In genomic region chr2:189171956-189172609, GRCh38 we compare ENCODE assay signal across 18 cellular contexts. TPM values are rescaled to one million over a fixed set of nuclear protein-coding genes. Genes with fewer than 3 reads are reported as not detected.
DNase-seq lines count a peak whose midpoint lies in the region; ATAC-seq and TF ChIP-seq lines count a peak whose summit lies in the region.
"Had no signal": no experiment of that assay in that cellular context is flagged by ENCODE, and none has a peak within 500 bp of the region (broad histone marks: within the 10 kb centered on the region; RNA-seq: fewer than 3 reads in every experiment).

No MANE protein-coding gene starts in this region.

- no peaks in the 10 kb centered on the region for H3K9me2 ChIP-seq in GM23248 (ENCODE audit: insufficient read depth)

- H3K27me3 ChIP-seq in GM23248 (replicated peaks; ENCODE audit: insufficient read depth) (no peaks in the 10 kb centered on the region), smooth muscle cell (ENCODE audit: low read depth) (no peaks in the 10 kb centered on the region)

- TF ChIP-seq CTCF in smooth muscle cell (IDR thresholded peaks at IDR 0.05; ENCODE audit: borderline replicate concordance, insufficient read depth, poor library complexity, severe bottlenecking), result peak; percentile 12

- H3K27ac ChIP-seq in GM23248, result peak overlapping the region; percentile 31; the same call in 1 of the 2 replicates
- 0 out of 2 replicates have a peak overlapping the region, but pooled peaks have one; percentile 28 for H3K27ac ChIP-seq in SK-N-MC
- peak overlapping the region; percentile 52 for H3K27ac ChIP-seq in smooth muscle cell (ENCODE audit: low read depth)
- H3K27ac ChIP-seq: HL-60 had no signal

- H3K79me2 ChIP-seq in GM23248 (ENCODE audit: insufficient read depth) (peaks cover 100% of the 10 kb centered on the region), smooth muscle cell (ENCODE audit: low read depth) (peaks cover 100% of the 10 kb centered on the region)

- H2AFZ ChIP-seq in GM23248 (no peak overlapping the region), smooth muscle cell (ENCODE audit: low read depth) (no peak overlapping the region)

- H3K4me3 ChIP-seq in GM23248 (peak overlapping the region; percentile 8; the same call in 1 of the 2 replicates), SK-N-MC (no peak overlapping the region), smooth muscle cell (no peak overlapping the region)

- H3K4me2 ChIP-seq in GM23248 (ENCODE audit: unreplicated experiment) (peak overlapping the region; percentile 29), smooth muscle cell (peak overlapping the region; percentile 67)

- DNase-seq in GM23248 (no peak), SK-N-MC (ENCODE audit: low read depth, low spot score) (no peak), fibroblast of peridontal ligament (ENCODE audit: extremely low read depth) (peak; percentile 30), smooth muscle cell (lab: John Stamatoyannopoulos, UW; ENCODE audit: unreplicated experiment) (no peak), anterior cingulate cortex (lab: John Stamatoyannopoulos, UW) (no peak)
- DNase-seq in effector CD4-positive, alpha-beta T cell, result no peak
- no peak for DNase-seq in stimulated activated CD4-positive, alpha-beta T cell treated with anti-CD3 and anti-CD28 coated beads, Interleukin-12 subunit alpha, Interleukin-12 subunit beta, amount 100 ng/mL, for 4 hours
- DNase-seq: activated CD4-positive, alpha-beta T cell treated with anti-CD3 and anti-CD28 coated beads, Interleukin-2, amount 10 ng/mL, durations not matched to agents 7 days and 5 days; activated T-cell treated with anti-CD3 and anti-CD28 coated beads, Interleukin-2, amount 50 U/mL, for 1 hour; glutamatergic neuron; KBM-7; NCI-H1105; NCI-H2171 treated with DMSO at 0.1 percent for 48 hours; SIG-M5; T-helper 9 cell had no signal

- H3F3A ChIP-seq in GM23248 (ENCODE audit: insufficient read depth) (peaks cover 24% of the 10 kb centered on the region), smooth muscle cell (ENCODE audit: low read depth) (peaks cover 19% of the 10 kb centered on the region)

- H4K20me1 ChIP-seq in GM23248 (ENCODE audit: insufficient read depth) (no peaks in the 10 kb centered on the region), smooth muscle cell (ENCODE audit: low read depth) (peaks cover 97% of the 10 kb centered on the region)

- no peak for ATAC-seq in HG03460 (IDR thresholded peaks at IDR 0.05; ENCODE audit: unreplicated experiment)
- ATAC-seq: activated naive CD4-positive, alpha-beta T cell treated with anti-CD3 and anti-CD28 coated beads, Interleukin-2, amount 50 U/mL, for 72 hours had no signal

- H3K4me1 ChIP-seq in GM23248 (ENCODE audit: insufficient read depth), result peaks cover 58% of the 10 kb centered on the region
- peaks cover 8% of the 10 kb centered on the region for H3K4me1 ChIP-seq in smooth muscle cell (ENCODE audit: low read depth)

- H3K9me3 ChIP-seq in GM23248 (ENCODE audit: low read depth) (no peaks in the 10 kb centered on the region), SK-N-MC (ENCODE audit: low read depth, low read length) (no peaks in the 10 kb centered on the region), smooth muscle cell (replicated peaks; ENCODE audit: low read depth) (no peaks in the 10 kb centered on the region)

- H3K9ac ChIP-seq in GM23248, result no peak overlapping the region
- no peak overlapping the region for H3K9ac ChIP-seq in SK-N-MC (ENCODE audit: insufficient read length)
- H3K9ac ChIP-seq in smooth muscle cell (ENCODE audit: low read depth), result no peak overlapping the region

- WGBS in GM23248 (ENCODE audit: low coverage in 1 of 2, low lambda C conversion rate in 2 of 2, missing lambda C conversion rate in 2 of 2), 2 experiments, result 20% methylated on average over 1 of the region's 1 CpG
- WGBS in smooth muscle cell (ENCODE audit: low lambda C conversion rate), result 83% methylated on average over 1 of the region's 1 CpG

- H3K36me3 ChIP-seq in GM23248 (ENCODE audit: low read depth) (no peaks in the 10 kb centered on the region; the same call in 1 of the 2 replicates), SK-N-MC (ENCODE audit: insufficient read depth, low read length) (peaks cover 11% of the 10 kb centered on the region), smooth muscle cell (ENCODE audit: low read depth) (no peaks in the 10 kb centered on the region)

- in situ Hi-C loops in GM23248 (cut with MboI), result no loop called here

RNA-seq across cellular contexts. Expression of gene COL5A2, which starts 7.5 kb away (rescaled TPM):
- total RNA-seq in GM23248 (2014; rRNA removed; shearing (Covaris generic)), result 962 and 974 TPM in 2 replicates
- polyA plus RNA-seq in GM23248 (2016; fragmentation: Nextera tagmentation; extraction: Ambion mirVana), result 248 and 252 TPM in 2 replicates
- 697 and 944 TPM in 2 replicates for total RNA-seq in smooth muscle cell
- polyA plus RNA-seq in smooth muscle cell, result 295 and 364 TPM in 2 replicates
